Comparison of ENCODE assay signal across 17 cellular contexts in the genomic region with DNA sequence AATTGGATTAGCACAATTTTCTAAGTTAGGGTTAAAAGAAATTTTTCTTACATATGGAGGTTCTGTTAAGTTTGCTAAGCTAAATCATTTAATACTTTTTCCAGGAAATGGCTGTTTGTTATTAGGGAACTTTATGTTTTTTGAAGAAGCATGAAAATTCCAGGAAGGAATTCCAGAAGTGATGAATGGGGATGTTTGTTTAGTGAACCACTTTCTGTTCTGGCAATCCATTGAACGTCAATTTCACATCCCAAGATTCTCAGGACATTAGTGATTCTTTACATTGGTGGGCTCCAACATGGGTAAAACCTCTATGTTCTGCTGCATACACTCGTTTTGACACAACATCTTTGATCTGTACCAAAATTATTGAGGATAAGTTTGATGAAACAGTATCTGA.
"Had no signal": no experiment of that assay in that cellular context is flagged by ENCODE, and none has a peak within 500 bp of the region (broad histone marks: within the 10 kb centered on the region; RNA-seq: fewer than 3 reads in every experiment).

No MANE protein-coding gene starts in this region.

- H3K36me3 ChIP-seq: gastrocnemius medialis, heart left ventricle, sigmoid colon, tibial artery, uterus had no signal

- ATAC-seq: activated CD4-positive, alpha-beta T cell treated with anti-CD3 and anti-CD28 coated beads for 36 hours; activated naive CD4-positive, alpha-beta T cell treated with anti-CD3 and anti-CD28 coated beads, Interleukin-2, amount 50 U/mL, for 72 hours; activated T-cell treated with anti-CD3 and anti-CD28 coated beads, Interleukin-2, amount 50 U/mL, for 4 hours; gastrocnemius medialis; heart left ventricle; stimulated activated naive B cell treated with anti-CD40 and anti-IgM and Interleukin-4, amounts not matched to agents 10 μg/mL and 1 μg/mL and 100 μg/mL, for 72 hours had no signal

- H3K9me3 ChIP-seq: gastrocnemius medialis, uterus had no signal

- H3K27me3 ChIP-seq: gastrocnemius medialis, heart left ventricle, sigmoid colon, tibial artery, uterus had no signal

- H3K27ac ChIP-seq: heart left ventricle, parathyroid adenoma, sigmoid colon, tibial artery, uterus had no signal

- H3K4me3 ChIP-seq: gastrocnemius medialis, heart left ventricle, sigmoid colon, tibial artery, uterus had no signal

- H3K4me1 ChIP-seq: gastrocnemius medialis, parathyroid adenoma, uterus had no signal

- DNase-seq: activated CD4-positive, alpha-beta memory T cell treated with anti-CD3 and anti-CD28 coated beads for 36 hours; activated CD4-positive, alpha-beta T cell treated with anti-CD3 and anti-CD28 coated beads for 36 hours; activated effector memory CD4-positive, alpha-beta T cell treated with anti-CD3 and anti-CD28 coated beads, Interleukin-2, amount 50 U/mL, for 16 hours; activated T-cell treated with anti-CD3 and anti-CD28 coated beads, Interleukin-2, amount 50 U/mL, for 4 hours; amygdala; cortex of kidney; effector CD4-positive, alpha-beta T cell; gastrocnemius medialis; heart left ventricle; naive B cell; sigmoid colon; stimulated activated CD4-positive, alpha-beta T cell treated with anti-CD3 and anti-CD28 coated beads, Interleukin-4, amount 100 ng/mL, for 1 hour; stimulated activated naive B cell treated with anti-CD40 and anti-IgM and Interleukin-4, amounts not matched to agents 10 μg/mL and 1 μg/mL and 100 μg/mL, for 72 hours; tibial artery; uterus had no signal
